ENCODE assay signal across 32 cellular contexts in the genomic region with DNA sequence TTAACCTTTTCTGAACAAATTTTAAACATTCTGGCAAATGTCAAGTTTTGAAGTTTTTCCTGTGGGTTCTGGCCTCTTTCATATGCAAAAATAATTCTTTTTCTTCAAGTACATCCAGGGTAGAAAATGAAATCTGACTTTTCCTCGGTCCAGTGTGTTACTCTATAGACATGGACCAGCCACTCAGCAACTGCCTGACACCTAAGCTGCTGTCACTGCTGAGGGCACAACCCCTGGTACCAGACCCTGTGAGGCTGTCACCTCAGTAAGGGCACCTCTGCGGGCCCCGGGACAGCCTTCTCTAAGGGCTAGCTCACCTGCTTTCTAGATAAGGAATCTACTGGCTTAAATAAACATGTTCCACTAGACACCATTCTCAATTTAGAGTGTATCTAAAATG. TPM values are rescaled to one million over a fixed set of nuclear protein-coding genes. Genes with fewer than 3 reads are reported as not detected.
DNase-seq lines count a peak whose midpoint lies in the region; ATAC-seq, FAIRE-seq and TF ChIP-seq lines count a peak whose summit lies in the region.
"Had no signal": no experiment of that assay in that cellular context is flagged by ENCODE, and none has a peak within 500 bp of the region (broad histone marks: within the 10 kb centered on the region; RNA-seq: fewer than 3 reads in every experiment).

No MANE protein-coding gene starts in this region.

- 27% methylated on average over 3 of the region's 3 CpGs for WGBS in K562 (ENCODE audit: insufficient coverage, low coverage, missing lambda C conversion rate)
- 94% methylated on average over 3 of the region's 3 CpGs for WGBS in mammary epithelial cell (ENCODE audit: low coverage, missing lambda C conversion rate)

- H3K27me3 ChIP-seq in K562 (ENCODE audit: control insufficient read depth in 2 of 2, insufficient read depth in 2 of 2, low read length in 2 of 2) = peaks cover 29 to 32% of the 10 kb centered on the region in 2 experiments
- H3K27me3 ChIP-seq in tibial artery = no peaks in the 10 kb centered on the region
- H3K27me3 ChIP-seq in mammary epithelial cell (ENCODE audit: insufficient read depth, low read length) = no peaks in the 10 kb centered on the region
- H3K27me3 ChIP-seq: adrenal gland, BLaER1, body of pancreas, Peyer's patch, testis had no signal

- H3K36me3 ChIP-seq in OCI-LY7 (ENCODE audit: insufficient read depth, low read length) (peaks cover 63% of the 10 kb centered on the region), K562 (ENCODE audit: control insufficient read depth, insufficient read depth, low read length) (peaks cover 33% of the 10 kb centered on the region; the same call in 2 of the 3 replicates), tibial artery (peaks cover 28 to 79% (median 45%) of the 10 kb centered on the region in 3 donors), mammary epithelial cell (ENCODE audit: insufficient read depth, low read length) (no peaks in the 10 kb centered on the region)

- H3K79me2 ChIP-seq in OCI-LY7 (ENCODE audit: insufficient read depth, low read depth, low read length) (no peaks in the 10 kb centered on the region), K562 (ENCODE audit: control insufficient read depth, insufficient read depth, low read length) (no peaks in the 10 kb centered on the region), mammary epithelial cell (ENCODE audit: insufficient read depth, low read length) (no peaks in the 10 kb centered on the region)

- dilution Hi-C loops in mammary epithelial cell (cut with HindIII; ENCODE audit: low sequenced_read_pairs) = loop anchor here (5.0 kb wide), 3 partner anchors 47 to 103 kb away; no protein-coding TSS in a partner anchor

- H3K4me2 ChIP-seq in OCI-LY7 (ENCODE audit: low read length) = no peak overlapping the region
- H3K4me2 ChIP-seq in K562 (ENCODE audit: insufficient read depth, low read length) = no peak overlapping the region
- H3K4me2 ChIP-seq in mammary epithelial cell (ENCODE audit: insufficient read depth, low read depth, low read length) = no peak overlapping the region
- H3K4me2 ChIP-seq: KMS-11, smooth muscle cell had no signal

- intact Hi-C loops in OCI-LY7 (cut with micrococcal nuclease; ENCODE audit: unreplicated experiment) (no loop called here), K562 (cut with micrococcal nuclease) (loop anchor here (2.0 kb wide), 1 partner anchor 33 kb away; a partner anchor contains a TSS), tibial artery (cut with DNase I; ENCODE audit: low total_unique reads) (no loop called here), posterior cingulate gyrus (cut with DNase I) (no loop called here), mammary epithelial cell (cut with micrococcal nuclease) (no loop called here)

- peaks cover 11% of the 10 kb centered on the region for H3K9me1 ChIP-seq in K562 (ENCODE audit: control insufficient read depth, insufficient read depth, low read length)

- no peak for TF ChIP-seq RAD21 in K562 (CRISPR knock-in tag; conservative IDR thresholded peaks at IDR 0.05 in 1 of 2, IDR thresholded peaks at IDR 0.05 in 1 of 2)

- H3K4me1 ChIP-seq in OCI-LY7 (ENCODE audit: insufficient read depth, low read length, poor library complexity, severe bottlenecking) = no peaks in the 10 kb centered on the region
- peaks cover 9 to 44% of the 10 kb centered on the region in 2 experiments; a peak in 4 of 5 replicates for H3K4me1 ChIP-seq in K562 (replicated peaks in 1 of 2; ENCODE audit: control insufficient read depth in 2 of 2, insufficient read depth in 2 of 2, low read length in 2 of 2)
- peaks cover 0 to 25% (median 12%) of the 10 kb centered on the region in 4 donors for H3K4me1 ChIP-seq in tibial artery
- H3K4me1 ChIP-seq in mammary epithelial cell (ENCODE audit: insufficient read depth, low read length) = no peaks in the 10 kb centered on the region

- H3K27ac ChIP-seq in OCI-LY7 (ENCODE audit: low read depth, low read length, poor library complexity, severe bottlenecking) (no peak overlapping the region), K562 (ENCODE audit: extremely low read depth, low read depth, low read length) (no peak overlapping the region), tibial artery (peak overlapping the region; percentile 62 to 70), mammary epithelial cell (ENCODE audit: insufficient read depth, low read depth, low read length) (no peak overlapping the region)
- H3K27ac ChIP-seq: KMS-11 had no signal

- TF ChIP-seq EP300 in K562 (IDR thresholded peaks at IDR 0.05; ENCODE audit: low read length) = no peak

- no peaks in the 10 kb centered on the region for H3K27me3 Mint-ChIP-seq in naive thymus-derived CD8-positive, alpha-beta T cell
- H3K27me3 Mint-ChIP-seq: activated CD4-positive, alpha-beta T cell treated with anti-CD3 and anti-CD28 coated beads, Interleukin-2, amount 10 ng/mL, durations not matched to agents 7 days and 5 days; natural killer cell treated with Interleukin-12 subunit alpha and Interleukin-12 subunit beta and Interleukin-15 and Interleukin-18, amount 100 ng/mL, for 72 hours had no signal

- H4K20me1 ChIP-seq in OCI-LY7 (ENCODE audit: insufficient read depth, low read length) (no peaks in the 10 kb centered on the region), K562 (replicated peaks; ENCODE audit: control insufficient read depth, insufficient read depth, low read length) (peaks cover 44% of the 10 kb centered on the region), mammary epithelial cell (ENCODE audit: insufficient read depth, low read length) (no peaks in the 10 kb centered on the region)

- TF ChIP-seq POLR2A in K562 (conservative IDR thresholded peaks at IDR 0.05) = no peak

- peaks cover 0 to 11% (median 3%) of the 10 kb centered on the region in 4 donors for H3K4me1 Mint-ChIP-seq in naive thymus-derived CD8-positive, alpha-beta T cell
- H3K4me1 Mint-ChIP-seq: activated CD4-positive, alpha-beta T cell treated with anti-CD3 and anti-CD28 coated beads, Interleukin-2, amount 10 ng/mL, durations not matched to agents 7 days and 5 days; WTC11 had no signal

- no peak for FAIRE-seq in K562 (lab: Jason Lieb, UNC)
- FAIRE-seq: GM12892 had no signal

- H2AFZ ChIP-seq in OCI-LY7 (ENCODE audit: low read length) (no peak overlapping the region), K562 (ENCODE audit: low read depth, low read length) (no peak overlapping the region), mammary epithelial cell (ENCODE audit: low read depth, low read length) (no peak overlapping the region)

- H3K36me3 Mint-ChIP-seq in naive thymus-derived CD8-positive, alpha-beta T cell = peaks cover 0 to 25% (median 2%) of the 10 kb centered on the region in 3 donors
- H3K36me3 Mint-ChIP-seq: natural killer cell treated with Interleukin-12 subunit alpha and Interleukin-12 subunit beta and Interleukin-15 and Interleukin-18, amount 100 ng/mL, for 72 hours had no signal

- TF ChIP-seq CTCF in OCI-LY7 (conservative IDR thresholded peaks at IDR 0.05; ENCODE audit: low read length) (no peak), K562 (IDR thresholded peaks at IDR 0.05 in 2 of 3, conservative IDR thresholded peaks at IDR 0.05 in 1 of 3; ENCODE audit: insufficient read depth in 2 of 3, low read depth in 1 of 3, low read length in 3 of 3) (no peak), tibial artery (IDR thresholded peaks at IDR 0.05) (no peak), mammary epithelial cell (conservative IDR thresholded peaks at IDR 0.05 in 1 of 2, IDR thresholded peaks at IDR 0.05 in 1 of 2; ENCODE audit: extremely low read depth in 1 of 2, insufficient read depth in 1 of 2, low read depth in 1 of 2, low read length in 2 of 2) (no peak)

- peak overlapping the region in 7 of 10 donors; percentile 13 to 76 (median 36) for H3K27ac Mint-ChIP-seq in naive thymus-derived CD8-positive, alpha-beta T cell
- H3K27ac Mint-ChIP-seq: activated CD4-positive, alpha-beta T cell treated with anti-CD3 and anti-CD28 coated beads, Interleukin-2, amount 10 ng/mL, durations not matched to agents 7 days and 5 days; endodermal cell; natural killer cell treated with Interleukin-12 subunit alpha and Interleukin-12 subunit beta and Interleukin-15 and Interleukin-18, amount 100 ng/mL, for 72 hours; WTC11 had no signal

- no peak overlapping the region for H3K4me3 ChIP-seq in OCI-LY7 (ENCODE audit: low read depth, low read length, poor library complexity, severe bottlenecking)
- no peak overlapping the region for H3K4me3 ChIP-seq in K562
- H3K4me3 ChIP-seq in tibial artery = no peak overlapping the region
- H3K4me3 ChIP-seq in mammary epithelial cell (replicated peaks in 1 of 3; ENCODE audit: insufficient read depth in 1 of 3, low read depth in 2 of 3, low read length in 3 of 3) = no peak overlapping the region
- H3K4me3 ChIP-seq: adrenal gland, BLaER1, body of pancreas, mucosa of descending colon, Peyer's patch, smooth muscle cell, testis had no signal

- no peak overlapping the region for H3K4me3 Mint-ChIP-seq in naive thymus-derived CD8-positive, alpha-beta T cell
- H3K4me3 Mint-ChIP-seq: activated CD4-positive, alpha-beta T cell treated with anti-CD3 and anti-CD28 coated beads, Interleukin-2, amount 10 ng/mL, durations not matched to agents 7 days and 5 days; activated T-cell treated with anti-CD3 and anti-CD28 coated beads, Interleukin-2, amount 50 U/mL, for 4 hours; endodermal cell; H9; natural killer cell treated with Interleukin-12 subunit alpha and Interleukin-12 subunit beta and Interleukin-15 and Interleukin-18, amount 100 ng/mL, for 72 hours; WTC11 had no signal

- BruUV-seq in OCI-LY7 (replicated peaks; lab: Mats Ljungman, UMichigan) = TSS peak; percentile 47
- no TSS peak for BruUV-seq in K562 (replicated peaks; lab: Mats Ljungman, UMichigan)
- no TSS peak for BruUV-seq in mammary epithelial cell (replicated peaks; lab: Mats Ljungman, UMichigan)

- DNase-seq in OCI-LY7 (ENCODE audit: low spot score) (no peak), K562 (ENCODE audit: extremely low read depth in 1 of 4, low spot score in 3 of 4) (peak in 1 of 4 experiments; percentile 60), tibial artery (no peak), posterior cingulate gyrus (no peak), mammary epithelial cell (no peak), T-helper 1 cell (no peak)
- DNase-seq in naive thymus-derived CD8-positive, alpha-beta T cell = no peak
- DNase-seq: activated CD4-positive, alpha-beta T cell treated with anti-CD3 and anti-CD28 coated beads, Interleukin-2, amount 10 ng/mL, durations not matched to agents 7 days and 5 days; activated gamma-delta T cell treated with Interleukin-2 at 50 U/mL for 16 hours; activated T-cell treated with anti-CD3 and anti-CD28 coated beads, Interleukin-2, amount 50 U/mL, for 4 hours; adrenal gland; body of pancreas; COR-L47; dermis blood vessel endothelial cell; H9; MM.1S; mucosa of descending colon; NCI-H1436; NCI-H2081 treated with DMSO at 0.1 percent for 48 hours; NCI-H2227 treated with DMSO at 0.1 percent for 48 hours; NCI-H69; Peyer's patch; stimulated activated naive CD8-positive, alpha-beta T cell treated with anti-CD3 and anti-CD28 coated beads, Interleukin-15, Interleukin-2, amounts not matched to agents 100 U/mL and 50 U/mL, for 24 hours; T-helper 9 cell; testis had no signal

- peak; percentile 3 for ATAC-seq in K562
- ATAC-seq in naive thymus-derived CD8-positive, alpha-beta T cell = no peak
- ATAC-seq: activated T-cell treated with anti-CD3 and anti-CD28 coated beads, Interleukin-2, amount 50 U/mL, for 4 hours; body of pancreas; mucosa of descending colon; natural killer cell treated with Interleukin-12 subunit alpha and Interleukin-12 subunit beta and Interleukin-15 and Interleukin-18, amount 100 ng/mL, for 72 hours; stimulated activated naive CD8-positive, alpha-beta T cell treated with anti-CD3 and anti-CD28 coated beads, Interleukin-15, Interleukin-2, amounts not matched to agents 100 U/mL and 50 U/mL, for 24 hours; WTC11 had no signal

- in situ Hi-C loops in K562 (cut with MboI) (no loop called here), mammary epithelial cell (cut with MboI; ENCODE audit: low sequenced_read_pairs in 2 of 2) (no loop called here)

- H3K9me3 Mint-ChIP-seq in naive thymus-derived CD8-positive, alpha-beta T cell = no peaks in the 10 kb centered on the region
- H3K9me3 Mint-ChIP-seq: activated CD4-positive, alpha-beta T cell treated with anti-CD3 and anti-CD28 coated beads, Interleukin-2, amount 10 ng/mL, durations not matched to agents 7 days and 5 days; activated T-cell treated with anti-CD3 and anti-CD28 coated beads, Interleukin-2, amount 50 U/mL, for 4 hours; endodermal cell; H9; natural killer cell treated with Interleukin-12 subunit alpha and Interleukin-12 subunit beta and Interleukin-15 and Interleukin-18, amount 100 ng/mL, for 72 hours; WTC11 had no signal

- POLR2A ChIA-PET in OCI-LY7 (lab: Charles Lee) = no interaction called here
- POLR2A ChIA-PET in K562 (lab: Yijun Ruan, JAX) = interaction anchor here (1.2 to 8.8 kb wide), 11 partner anchors 9 to 240 kb away, joined by 4 to 111 read pairs (median 11); a partner anchor contains a TSS
- POLR2A ChIA-PET in naive thymus-derived CD8-positive, alpha-beta T cell (lab: Charles Lee) = interaction anchor here (0.6 kb wide), 1 partner anchor 92 kb away, joined by 7 read pairs; no protein-coding TSS in a partner anchor

- H3K9me3 ChIP-seq in OCI-LY7 (ENCODE audit: low read length) (no peaks in the 10 kb centered on the region), K562 (replicated peaks; ENCODE audit: control insufficient read depth, insufficient read depth, low read depth, low read length) (no peaks in the 10 kb centered on the region), tibial artery (no peaks in the 10 kb centered on the region), mammary epithelial cell (replicated peaks; ENCODE audit: insufficient read depth, low read length) (no peaks in the 10 kb centered on the region)
- H3K9me3 ChIP-seq: adrenal gland, BLaER1, body of pancreas, mucosa of descending colon, Peyer's patch, testis had no signal

- CTCF ChIA-PET in OCI-LY7 (lab: Charles Lee; ENCODE audit: unreplicated experiment) (no interaction called here), K562 (lab: Yijun Ruan, JAX; ENCODE audit: low intra/inter-chr PET ratio) (no interaction called here), mammary epithelial cell (lab: Charles Lee; ENCODE audit: low non-redundant PET) (no interaction called here)

- H3K9me2 ChIP-seq in OCI-LY7 (ENCODE audit: insufficient read depth, low read length) = no peaks in the 10 kb centered on the region

- H3K9ac ChIP-seq in K562 (ENCODE audit: insufficient read depth in 1 of 2, low read depth in 2 of 2, low read length in 2 of 2) = 0 out of 4 replicates have a peak overlapping the region, but pooled peaks of 1 of the 2 experiments have one; percentile 33
- H3K9ac ChIP-seq in mammary epithelial cell (ENCODE audit: insufficient read depth, low read length) = no peak overlapping the region
- H3K9ac ChIP-seq: KMS-11 had no signal

RNA-seq across cellular contexts. Expression of a gene that starts 33.8 kb away (rescaled TPM):
- total RNA-seq in OCI-LY7 (2014; rRNA removed; shearing (Covaris generic)) = 58.5 and 59.9 TPM in 2 replicates
- total RNA-seq in OCI-LY7 (2022) (86.3 and 92.7 TPM in 2 replicates), K562 (2014; rRNA removed) (174 and 195 TPM in 2 replicates), K562 (2014; rRNA removed; fragmentation: Illumina TruSeq; extraction: Trizol) (104 and 115 TPM in 2 replicates), K562 (2015; rRNA removed; fragmentation: Illumina TruSeq; extraction: Trizol) (170 and 172 TPM in 2 replicates), K562 (2021) (251 and 267 TPM in 2 replicates), mammary epithelial cell (10 to 100 TPM; 18.2 to 35.2 TPM)
- total RNA-seq in K562 (2011; cell fraction: chromatin; rRNA removed; ENCODE audit: low replicate concordance) = 1,132 and 1,539 TPM in 2 replicates
- total RNA-seq in K562 (2011; cell fraction: nucleolus; rRNA removed) = 736 and 826 TPM in 2 replicates
- 718 and 814 TPM in 2 replicates for total RNA-seq in K562 (2011; cell fraction: nucleoplasm; rRNA removed)
- polyA plus RNA-seq in K562 (2011; rRNA removed) (193 and 247 TPM in 2 replicates), K562 (2014; fragmentation: Illumina TruSeq; extraction: Trizol) (250 and 261 TPM in 2 replicates), K562 (2014; fragmentation: Nextera tagmentation; extraction: Ambion mirVana) (10 to 100 TPM; 13.2 to 28.8 TPM), K562 (2014; rRNA removed) (268 and 298 TPM in 2 replicates), mammary epithelial cell (21.8 TPM)
- polyA plus RNA-seq in K562 (2011; cell fraction: cytosol; rRNA removed) = 143 and 211 TPM in 2 replicates
- polyA plus RNA-seq in K562 (2011; cell fraction: nucleus; rRNA removed) = 801 and 951 TPM in 2 replicates
- polyA plus RNA-seq in K562 (2012) = 185 and 193 TPM in 2 replicates
- polyA minus RNA-seq in K562 (2011; rRNA and poly(A)+ RNA removed) = 228 and 271 TPM in 2 replicates
- 95.6 and 98.4 TPM in 2 replicates for polyA minus RNA-seq in K562 (2011; cell fraction: cytosol; rRNA and poly(A)+ RNA removed)
- polyA minus RNA-seq in K562 (2011; cell fraction: nucleus; rRNA and poly(A)+ RNA removed) = 325 and 509 TPM in 2 replicates
- 10 to 100 TPM; 78.0 to 79.0 TPM for total RNA-seq in naive thymus-derived CD8-positive, alpha-beta T cell
- 10 to 100 TPM; 19.3 to 44.5 (median 19.8) TPM for polyA plus RNA-seq in naive thymus-derived CD8-positive, alpha-beta T cell
- polyA minus RNA-seq in mammary epithelial cell = 35.6 TPM

RNA-seq across cellular contexts. Expression of a gene that starts 36.0 kb away (rescaled TPM):
- total RNA-seq in OCI-LY7 (2014; rRNA removed; shearing (Covaris generic)) = 15.1 and 18.8 TPM in 2 replicates
- total RNA-seq in OCI-LY7 (2022) (18.2 and 24.8 TPM in 2 replicates), K562 (2014; rRNA removed) (0.18 and 0.49 TPM in 2 replicates), K562 (2014; rRNA removed; fragmentation: Illumina TruSeq; extraction: Trizol) (0.41 and 0.47 TPM in 2 replicates), K562 (2015; rRNA removed; fragmentation: Illumina TruSeq; extraction: Trizol) (0.15 and 0.25 TPM in 2 replicates), K562 (2021) (0.53 and 0.54 TPM in 2 replicates), mammary epithelial cell (under 1 TPM; under 0.01 to 0.07 TPM)
- total RNA-seq in K562 (2011; cell fraction: chromatin; rRNA removed; ENCODE audit: low replicate concordance) = 4.4 and 6.2 TPM in 2 replicates
- total RNA-seq in K562 (2011; cell fraction: nucleolus; rRNA removed) = 3.0 TPM in 2 replicates
- total RNA-seq in K562 (2011; cell fraction: nucleoplasm; rRNA removed) = 4.6 and 4.7 TPM in 2 replicates
- polyA plus RNA-seq in K562 (2011; rRNA removed) (2.2 and 2.4 TPM in 2 replicates), K562 (2014; fragmentation: Illumina TruSeq; extraction: Trizol) (0.46 TPM in 2 replicates), K562 (2014; fragmentation: Nextera tagmentation; extraction: Ambion mirVana) (under 1 TPM; 0.07 to 0.10 TPM), K562 (2014; rRNA removed) (0.36 and 1.7 TPM in 2 replicates), mammary epithelial cell (0.02 TPM)
- polyA plus RNA-seq in K562 (2011; cell fraction: cytosol; rRNA removed) = 0.63 and 1.4 TPM in 2 replicates
- polyA plus RNA-seq in K562 (2011; cell fraction: nucleus; rRNA removed) = 1.9 and 2.6 TPM in 2 replicates
- 0.59 and 4.0 TPM in 2 replicates for polyA plus RNA-seq in K562 (2012)
- polyA minus RNA-seq in K562 (2011; rRNA and poly(A)+ RNA removed) = 1.4 and 3.0 TPM in 2 replicates
- polyA minus RNA-seq in K562 (2011; cell fraction: cytosol; rRNA and poly(A)+ RNA removed) = 0.46 and 0.67 TPM in 2 replicates
- 0.67 and 1.00 TPM in 2 replicates for polyA minus RNA-seq in K562 (2011; cell fraction: nucleus; rRNA and poly(A)+ RNA removed)
- 1 to 10 TPM; 5.3 to 6.7 TPM for total RNA-seq in naive thymus-derived CD8-positive, alpha-beta T cell
- 10 to 100 TPM in 1 of 3 donors, 1 to 10 TPM in 2; 1.8 to 15.3 (median 3.3) TPM for polyA plus RNA-seq in naive thymus-derived CD8-positive, alpha-beta T cell
- polyA minus RNA-seq in mammary epithelial cell = 0.47 TPM

RNA-seq across cellular contexts. Expression of a gene that starts 57.5 kb away (rescaled TPM):
- total RNA-seq in OCI-LY7 (2014; rRNA removed; shearing (Covaris generic)) = 66.8 and 89.1 TPM in 2 replicates
- total RNA-seq in OCI-LY7 (2022) (39.6 and 60.5 TPM in 2 replicates), K562 (2014; rRNA removed) (894 and 989 TPM in 2 replicates), K562 (2014; rRNA removed; fragmentation: Illumina TruSeq; extraction: Trizol) (41.9 and 82.9 TPM in 2 replicates), K562 (2015; rRNA removed; fragmentation: Illumina TruSeq; extraction: Trizol) (135 and 153 TPM in 2 replicates), K562 (2021) (551 and 557 TPM in 2 replicates), mammary epithelial cell (10 to 100 TPM; 13.3 to 52.0 TPM)
- 72.2 and 221 TPM in 2 replicates for total RNA-seq in K562 (2011; cell fraction: chromatin; rRNA removed; ENCODE audit: low replicate concordance)
- 489 and 555 TPM in 2 replicates for total RNA-seq in K562 (2011; cell fraction: nucleolus; rRNA removed)
- 263 and 279 TPM in 2 replicates for total RNA-seq in K562 (2011; cell fraction: nucleoplasm; rRNA removed)
- polyA plus RNA-seq in K562 (2011; rRNA removed) (124 and 218 TPM in 2 replicates), K562 (2014; fragmentation: Illumina TruSeq; extraction: Trizol) (33.8 and 82.2 TPM in 2 replicates), K562 (2014; fragmentation: Nextera tagmentation; extraction: Ambion mirVana) (10 to 100 TPM; 15.1 to 34.8 TPM), K562 (2014; rRNA removed) (666 and 827 TPM in 2 replicates), mammary epithelial cell (56.2 TPM)
- 273 and 603 TPM in 2 replicates for polyA plus RNA-seq in K562 (2011; cell fraction: cytosol; rRNA removed)
- polyA plus RNA-seq in K562 (2011; cell fraction: nucleus; rRNA removed) = 110 and 123 TPM in 2 replicates
- 384 and 632 TPM in 2 replicates for polyA plus RNA-seq in K562 (2012)
- 50.1 and 80.5 TPM in 2 replicates for polyA minus RNA-seq in K562 (2011; rRNA and poly(A)+ RNA removed)
- 107 and 114 TPM in 2 replicates for polyA minus RNA-seq in K562 (2011; cell fraction: cytosol; rRNA and poly(A)+ RNA removed)
- polyA minus RNA-seq in K562 (2011; cell fraction: nucleus; rRNA and poly(A)+ RNA removed) = 37.7 and 69.6 TPM in 2 replicates
- 10 to 100 TPM; 23.2 to 27.8 TPM for total RNA-seq in naive thymus-derived CD8-positive, alpha-beta T cell
- 10 to 100 TPM; 63.1 to 68.9 (median 63.4) TPM for polyA plus RNA-seq in naive thymus-derived CD8-positive, alpha-beta T cell
- 14.6 TPM for polyA minus RNA-seq in mammary epithelial cell

Comparison
In these comparisons a context has a peak if more than half of its experiments do, and no peak if none do; other contexts are left out.
1. H3K27ac ChIP-seq: peak in tibial artery (2 of 2); none in OCI-LY7 (single experiment), K562 (single experiment) and mammary epithelial cell (single experiment).